In the genomic region with DNA sequence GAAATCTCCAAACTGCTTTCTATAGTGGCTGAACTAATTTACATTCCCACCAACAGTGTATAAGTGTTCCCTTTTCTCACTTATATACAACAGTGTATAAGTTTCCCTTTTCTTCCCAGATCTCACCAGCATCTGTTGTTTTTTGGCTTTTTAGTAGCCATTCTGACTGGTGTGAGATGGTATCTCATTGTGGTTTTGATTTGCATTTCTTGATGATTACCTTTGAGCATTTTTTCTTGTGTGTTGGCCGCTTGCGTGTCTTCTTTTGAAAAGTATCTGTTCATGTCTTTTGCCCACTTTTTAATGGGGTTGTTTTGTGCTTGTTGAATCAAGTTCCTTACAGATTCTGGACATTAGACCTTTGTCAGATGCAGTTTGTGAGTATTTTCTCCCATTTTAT, we compare ENCODE assay signal across 12 cellular contexts. TPM values are rescaled to one million over a fixed set of nuclear protein-coding genes. Genes with fewer than 3 reads are reported as not detected.
A peak's percentile ranks its signal among the peaks of the same experiment; 100 is the strongest.
DNase-seq lines count a peak whose midpoint lies in the region; ATAC-seq, FAIRE-seq and TF ChIP-seq lines count a peak whose summit lies in the region.
"Not testable (repeated sequence)": the region's sequence is repeated elsewhere in the genome, so short reads cannot be mapped to it uniquely, and the experiment has no call there.
"Had no signal": no experiment of that assay in that cellular context is flagged by ENCODE, and none has a peak within 500 bp of the region (broad histone marks: within the 10 kb centered on the region; RNA-seq: fewer than 3 reads in every experiment).

No MANE protein-coding gene starts in this region.

- H3K9me3 Mint-ChIP-seq in CD4-positive, alpha-beta T cell; T-cell; activated CD8-positive, alpha-beta T cell treated with anti-CD3 and anti-CD28 coated beads, Interleukin-2, amount 10 ng/mL, durations not matched to agents 7 days and 5 days (ENCODE audit: insufficient read depth); activated naive CD4-positive, alpha-beta T cell treated with anti-CD3 and anti-CD28 coated beads, Interleukin-2, amount 50 U/mL, for 24 hours; astrocyte (ENCODE audit: unreplicated experiment); immature natural killer cell; nephron progenitor cell: not testable (repeated sequence)

- H3K4me2 ChIP-seq in astrocyte (ENCODE audit: low read length), result not testable (repeated sequence)

- not testable (repeated sequence) for H3K36me3 ChIP-seq in astrocyte (ENCODE audit: insufficient read depth, low read length)

- H3K27ac ChIP-seq in CD4-positive, alpha-beta T cell (ENCODE audit: low read depth, low read length); astrocyte (ENCODE audit: low read depth, low read length): not testable (repeated sequence)

- not testable (repeated sequence) for H3K27me3 Mint-ChIP-seq in CD4-positive, alpha-beta T cell; T-cell; activated CD8-positive, alpha-beta T cell treated with anti-CD3 and anti-CD28 coated beads, Interleukin-2, amount 10 ng/mL, durations not matched to agents 7 days and 5 days (ENCODE audit: low read depth); activated naive CD4-positive, alpha-beta T cell treated with anti-CD3 and anti-CD28 coated beads, Interleukin-2, amount 50 U/mL, for 24 hours; astrocyte (ENCODE audit: low read depth, unreplicated experiment); immature natural killer cell (ENCODE audit: low read depth in 3 of 3); nephron progenitor cell (ENCODE audit: low read depth, poor library complexity)

- H3K4me1 Mint-ChIP-seq in CD4-positive, alpha-beta T cell (ENCODE audit: low read depth), result peaks cover 59% of the 10 kb centered on the region
- H3K4me1 Mint-ChIP-seq in T-cell (peaks cover 53 to 62% (median 57%) of the 10 kb centered on the region in 3 donors), astrocyte (ENCODE audit: low read depth, unreplicated experiment) (peaks cover 11% of the 10 kb centered on the region), immature natural killer cell (peaks cover 28 to 54% of the 10 kb centered on the region in 2 donors)
- peaks cover 33% of the 10 kb centered on the region for H3K4me1 Mint-ChIP-seq in activated CD8-positive, alpha-beta T cell treated with anti-CD3 and anti-CD28 coated beads, Interleukin-2, amount 10 ng/mL, durations not matched to agents 7 days and 5 days (ENCODE audit: low read depth)
- H3K4me1 Mint-ChIP-seq in activated naive CD4-positive, alpha-beta T cell treated with anti-CD3 and anti-CD28 coated beads, Interleukin-2, amount 50 U/mL, for 24 hours, result peaks cover 50% of the 10 kb centered on the region
- H3K4me1 Mint-ChIP-seq in nephron progenitor cell, result not testable (repeated sequence)

- not testable (repeated sequence) for TF ChIP-seq POLR2A in H54 (IDR thresholded peaks at IDR 0.05; ENCODE audit: low read depth, low read length)

- H3K27me3 ChIP-seq in CD4-positive, alpha-beta T cell (ENCODE audit: control insufficient read depth, insufficient read depth, low read length); astrocyte (ENCODE audit: insufficient read depth, low read length): not testable (repeated sequence)

- H3K4me3 Mint-ChIP-seq in CD4-positive, alpha-beta T cell; T-cell; activated CD8-positive, alpha-beta T cell treated with anti-CD3 and anti-CD28 coated beads, Interleukin-2, amount 10 ng/mL, durations not matched to agents 7 days and 5 days; activated naive CD4-positive, alpha-beta T cell treated with anti-CD3 and anti-CD28 coated beads, Interleukin-2, amount 50 U/mL, for 24 hours; astrocyte (ENCODE audit: unreplicated experiment); nephron progenitor cell: not testable (repeated sequence)
- H3K4me3 Mint-ChIP-seq in immature natural killer cell, result peak overlapping the region in 3 of 5 donors; percentile 20 to 25 (median 21)

- H3K9me3 ChIP-seq in CD4-positive, alpha-beta T cell (ENCODE audit: control insufficient read depth, low read length); astrocyte (ENCODE audit: insufficient read depth, low read depth, low read length): not testable (repeated sequence)

- peak; percentile 43 for FAIRE-seq in H54 (lab: Jason Lieb, UNC)
- FAIRE-seq in astrocyte (lab: Jason Lieb, UNC), result not testable (repeated sequence)

- H3K4me3 ChIP-seq in astrocyte (ENCODE audit: insufficient read depth, low read depth, low read length), result not testable (repeated sequence)

- not testable (repeated sequence) for H4K20me1 ChIP-seq in astrocyte (ENCODE audit: insufficient read depth, low read length)

- H3K4me1 ChIP-seq in astrocyte (ENCODE audit: insufficient read depth, low read length), result not testable (repeated sequence)

- H2AFZ ChIP-seq in astrocyte (ENCODE audit: low read depth, low read length), result not testable (repeated sequence)

- CTCF ChIA-PET in CD4-positive, alpha-beta T cell (lab: Charles Lee), result interaction anchor here (0.6 to 1.3 kb wide), 2 partner anchors 50 to 64 kb away, joined by 3 read pairs; no protein-coding TSS in a partner anchor
- CTCF ChIA-PET in T-cell (lab: Charles Lee), result not testable (repeated sequence)
- CTCF ChIA-PET in activated CD8-positive, alpha-beta T cell treated with anti-CD3 and anti-CD28 coated beads, Interleukin-2, amount 10 ng/mL, durations not matched to agents 7 days and 5 days (lab: Charles Lee), result interaction anchor here (1.0 kb wide), 1 partner anchor 11 kb away, joined by 3 read pairs; no protein-coding TSS in a partner anchor

- peak overlapping the region; percentile 43 for H3K27ac Mint-ChIP-seq in CD4-positive, alpha-beta T cell
- H3K27ac Mint-ChIP-seq in T-cell, result peak overlapping the region; percentile 77 to 85
- H3K27ac Mint-ChIP-seq in activated CD8-positive, alpha-beta T cell treated with anti-CD3 and anti-CD28 coated beads, Interleukin-2, amount 10 ng/mL, durations not matched to agents 7 days and 5 days, result peak overlapping the region; percentile 7
- H3K27ac Mint-ChIP-seq in activated naive CD4-positive, alpha-beta T cell treated with anti-CD3 and anti-CD28 coated beads, Interleukin-2, amount 50 U/mL, for 24 hours, result peak overlapping the region; percentile 33
- H3K27ac Mint-ChIP-seq in astrocyte (ENCODE audit: unreplicated experiment), result not testable (repeated sequence)
- peak overlapping the region in 5 of 6 donors; percentile 7 to 70 (median 66) for H3K27ac Mint-ChIP-seq in immature natural killer cell
- peak overlapping the region; percentile 9 for H3K27ac Mint-ChIP-seq in nephron progenitor cell

- intact Hi-C loops in CD4-positive, alpha-beta T cell (cut with DNase I, micrococcal nuclease), result loop anchor here (10.0 kb wide), 2 partner anchors 165 to 355 kb away; no protein-coding TSS in a partner anchor

- TF ChIP-seq CTCF in CD4-positive, alpha-beta T cell (IDR thresholded peaks at IDR 0.05); astrocyte (IDR thresholded peaks at IDR 0.05; ENCODE audit: insufficient read depth, low read depth, low read length); nephron progenitor cell (IDR thresholded peaks at IDR 0.05): not testable (repeated sequence)

- peaks cover 80% of the 10 kb centered on the region for H3K36me3 Mint-ChIP-seq in CD4-positive, alpha-beta T cell (ENCODE audit: low read depth)
- H3K36me3 Mint-ChIP-seq in T-cell, result peaks cover 59% of the 10 kb centered on the region
- H3K36me3 Mint-ChIP-seq in activated CD8-positive, alpha-beta T cell treated with anti-CD3 and anti-CD28 coated beads, Interleukin-2, amount 10 ng/mL, durations not matched to agents 7 days and 5 days (ENCODE audit: low read depth), result peaks cover 57% of the 10 kb centered on the region
- peaks cover 29% of the 10 kb centered on the region for H3K36me3 Mint-ChIP-seq in activated naive CD4-positive, alpha-beta T cell treated with anti-CD3 and anti-CD28 coated beads, Interleukin-2, amount 50 U/mL, for 24 hours
- H3K36me3 Mint-ChIP-seq in astrocyte (ENCODE audit: low read depth, unreplicated experiment), result peaks cover 11% of the 10 kb centered on the region
- H3K36me3 Mint-ChIP-seq in immature natural killer cell, result peaks cover 21 to 33% (median 27%) of the 10 kb centered on the region in 3 donors
- peaks cover 67% of the 10 kb centered on the region for H3K36me3 Mint-ChIP-seq in nephron progenitor cell (ENCODE audit: low read depth)

- not testable (repeated sequence) for H3K9ac ChIP-seq in astrocyte (ENCODE audit: low read length)

- POLR2A ChIA-PET in CD4-positive, alpha-beta T cell (lab: Charles Lee), result interaction anchor here (1.0 kb wide), 1 partner anchor 48 kb away, joined by 3 read pairs; no protein-coding TSS in a partner anchor
- POLR2A ChIA-PET in T-cell (lab: Charles Lee), result interaction anchor here in 1 of 2 donors (0.7 kb wide), 1 partner anchor 21 kb away, joined by 5 read pairs; no protein-coding TSS in a partner anchor
- POLR2A ChIA-PET in activated CD8-positive, alpha-beta T cell treated with anti-CD3 and anti-CD28 coated beads, Interleukin-2, amount 10 ng/mL, durations not matched to agents 7 days and 5 days (lab: Charles Lee), result interaction anchor here (0.7 kb wide), 1 partner anchor 9 kb away, joined by 3 read pairs; a partner anchor contains a TSS

- ATAC-seq in CD4-positive, alpha-beta T cell (ENCODE audit: poor library complexity); T-cell (replicated peaks in 1 of 4); activated CD8-positive, alpha-beta T cell treated with anti-CD3 and anti-CD28 coated beads, Interleukin-2, amount 10 ng/mL, durations not matched to agents 7 days and 5 days: not testable (repeated sequence)

- H3K79me2 ChIP-seq in astrocyte (ENCODE audit: insufficient read depth, low read length), result not testable (repeated sequence)

- DNase-seq in CD4-positive, alpha-beta T cell; H54 (ENCODE audit: insufficient read length, low spot score); T-cell; activated CD8-positive, alpha-beta T cell treated with anti-CD3 and anti-CD28 coated beads, Interleukin-2, amount 10 ng/mL, durations not matched to agents 7 days and 5 days; immature natural killer cell; nephron progenitor cell: not testable (repeated sequence)
- DNase-seq in astrocyte (ENCODE audit: low read depth), result peak; percentile 34

RNA-seq across cellular contexts. Expression of a gene that starts 8.6 kb away (rescaled TPM):
- total RNA-seq in CD4-positive, alpha-beta T cell, result 10 to 100 TPM; 42.9 to 45.1 TPM
- total RNA-seq in T-cell, result 10 to 100 TPM; 15.2 to 26.7 (median 16.7) TPM
- 10 to 100 TPM; 16.2 to 16.6 TPM for total RNA-seq in activated CD8-positive, alpha-beta T cell treated with anti-CD3 and anti-CD28 coated beads, Interleukin-2, amount 10 ng/mL, durations not matched to agents 7 days and 5 days
- total RNA-seq in astrocyte, result 0.59 and 1.8 TPM in 2 replicates
- 10 to 100 TPM; 10.1 to 30.0 (median 21.1) TPM for polyA plus RNA-seq in immature natural killer cell
- total RNA-seq: A172, Caco-2, H1, HepG2 had no signal
- polyA plus RNA-seq: H1, HepG2 had no signal

RNA-seq across cellular contexts. Expression of a gene that starts 49.0 kb away (rescaled TPM):
- 10 to 100 TPM; 59.8 to 67.4 TPM for total RNA-seq in CD4-positive, alpha-beta T cell
- total RNA-seq in T-cell (10 to 100 TPM; 83.3 to 99.3 (median 84.9) TPM), astrocyte (61.0 and 64.8 TPM in 2 replicates)
- 10 to 100 TPM; 67.4 to 71.2 TPM for total RNA-seq in activated CD8-positive, alpha-beta T cell treated with anti-CD3 and anti-CD28 coated beads, Interleukin-2, amount 10 ng/mL, durations not matched to agents 7 days and 5 days
- polyA plus RNA-seq in immature natural killer cell, result 100 to 1,000 TPM; 114 to 130 (median 115) TPM

RNA-seq across cellular contexts. Expression of a gene that starts 57.6 kb away (rescaled TPM):
- total RNA-seq in CD4-positive, alpha-beta T cell, result 100 to 1,000 TPM; 330 to 337 TPM
- 100 to 1,000 TPM in 3 of 5 donors, 10 to 100 TPM in 2; 69.9 to 152 (median 100) TPM for total RNA-seq in T-cell
- total RNA-seq in activated CD8-positive, alpha-beta T cell treated with anti-CD3 and anti-CD28 coated beads, Interleukin-2, amount 10 ng/mL, durations not matched to agents 7 days and 5 days, result 1 to 10 TPM; 5.0 to 5.2 TPM
- total RNA-seq in astrocyte, result 4.9 and 5.6 TPM in 2 replicates
- polyA plus RNA-seq in immature natural killer cell, result 100 to 1,000 TPM in 1 of 3 donors, 10 to 100 TPM in 2; 63.2 to 154 (median 87.1) TPM
- total RNA-seq: A172, Caco-2, H1, HepG2 had no signal
- polyA plus RNA-seq: H1, HepG2 had no signal

Comparison
In these comparisons a context has a peak if more than half of its experiments do, and no peak if none do; other contexts are left out.
1. RNA of a gene that starts 57.6 kb away (total RNA-seq): 330 to 337 TPM in CD4-positive, alpha-beta T cell and 69.9 to 152 TPM in T-cell; 5.0 to 5.2 TPM in activated CD8-positive, alpha-beta T cell treated with anti-CD3 and anti-CD28 coated beads, Interleukin-2, amount 10 ng/mL, durations not matched to agents 7 days and 5 days and 4.9 to 5.6 TPM in astrocyte; every median in the first group is over 10 times any median in the second.